In the genomic region with DNA sequence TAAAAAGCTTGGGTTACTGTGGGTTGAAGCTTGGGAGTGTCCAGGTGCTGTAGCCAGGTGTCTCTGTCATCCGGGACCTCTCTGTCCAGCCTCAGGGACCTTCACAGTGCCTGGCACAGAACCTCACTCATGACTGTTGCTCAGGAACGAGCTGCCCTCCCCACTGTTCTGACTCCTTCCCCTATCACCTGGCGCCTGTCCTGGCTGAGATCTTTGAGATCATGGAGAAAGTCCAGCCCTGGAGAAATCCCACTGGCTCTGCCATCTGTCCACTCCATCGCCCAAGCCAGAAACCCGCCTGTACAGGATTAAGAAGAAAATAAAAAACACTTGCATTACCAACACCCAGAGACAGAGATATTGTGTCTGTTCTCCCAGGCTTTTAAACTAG, we compare ENCODE assay signal across 30 cellular contexts. TPM values are rescaled to one million over a fixed set of nuclear protein-coding genes. Genes with fewer than 3 reads are reported as not detected.
A peak's percentile ranks its signal among the peaks of the same experiment; 100 is the strongest.
DNase-seq lines count a peak whose midpoint lies in the region; ATAC-seq, FAIRE-seq and TF ChIP-seq lines count a peak whose summit lies in the region.
"Had no signal": no experiment of that assay in that cellular context is flagged by ENCODE, and none has a peak within 500 bp of the region (broad histone marks: within the 10 kb centered on the region; RNA-seq: fewer than 3 reads in every experiment).

No MANE protein-coding gene starts in this region.

- H3K4me3 Mint-ChIP-seq in activated B cell treated with CpG ODN at 0.5 μM for 24 hours (no peak overlapping the region), nephron progenitor cell (no peak overlapping the region)
- H3K4me3 Mint-ChIP-seq in stimulated activated effector memory CD8-positive, alpha-beta T cell treated with anti-CD3 and anti-CD28 coated beads, Interleukin-12 subunit alpha, Interleukin-12 subunit beta, amount 100 ng/mL, for 72 hours: no peak overlapping the region
- H3K4me3 Mint-ChIP-seq: activated CD4-positive, alpha-beta T cell treated with anti-CD3 and anti-CD28 coated beads for 36 hours; activated naive CD8-positive, alpha-beta T cell treated with anti-CD3 and anti-CD28 coated beads, Interleukin-2, amount 50 U/mL, for 24 hours; immature natural killer cell; neural progenitor cell; T-helper 17 cell had no signal

- H3K27me3 Mint-ChIP-seq in activated B cell treated with CpG ODN at 0.5 μM for 24 hours (no peaks in the 10 kb centered on the region), nephron progenitor cell (ENCODE audit: low read depth, poor library complexity) (no peaks in the 10 kb centered on the region)
- H3K27me3 Mint-ChIP-seq: activated CD4-positive, alpha-beta T cell treated with anti-CD3 and anti-CD28 coated beads for 36 hours; activated naive CD8-positive, alpha-beta T cell treated with anti-CD3 and anti-CD28 coated beads, Interleukin-2, amount 50 U/mL, for 24 hours; T-helper 17 cell had no signal

- intact Hi-C loops in heart right ventricle (cut with DNase I) (loop anchor here in 1 of 10 donors (5.0 kb wide), 1 partner anchor 110 kb away; no protein-coding TSS in a partner anchor), Right ventricle myocardium inferior (cut with DNase I) (no loop called here), activated B cell treated with CpG ODN at 0.5 μM for 24 hours (cut with micrococcal nuclease) (no loop called here)

- TF ChIP-seq CTCF in heart right ventricle (IDR thresholded peaks at IDR 0.05) (no peak), activated B cell treated with CpG ODN at 0.5 μM for 24 hours (IDR thresholded peaks at IDR 0.05) (no peak), gastroesophageal sphincter (IDR thresholded peaks at IDR 0.05) (no peak), nephron progenitor cell (IDR thresholded peaks at IDR 0.05) (no peak)

- TF ChIP-seq POLR2A in gastroesophageal sphincter (IDR thresholded peaks at IDR 0.05): no peak

- H3K4me3 ChIP-seq in heart right ventricle (no peak overlapping the region), gastroesophageal sphincter (no peak overlapping the region)
- H3K4me3 ChIP-seq: dorsolateral prefrontal cortex, neural progenitor cell, right lobe of liver, transverse colon had no signal

- no peak for TF ChIP-seq EP300 in gastroesophageal sphincter (IDR thresholded peaks at IDR 0.05)

- H3K36me3 ChIP-seq in heart right ventricle (peaks cover 0 to 97% (median 30%) of the 10 kb centered on the region in 9 donors), gastroesophageal sphincter (peaks cover 0 to 77% of the 10 kb centered on the region in 2 donors)
- H3K36me3 ChIP-seq: neural progenitor cell had no signal

- H3K27me3 ChIP-seq in heart right ventricle (no peaks in the 10 kb centered on the region), gastroesophageal sphincter (no peaks in the 10 kb centered on the region)
- H3K27me3 ChIP-seq: dorsolateral prefrontal cortex, neural progenitor cell, right lobe of liver, transverse colon had no signal

- ATAC-seq in heart right ventricle (no peak), Right ventricle myocardium inferior (no peak), activated B cell treated with CpG ODN at 0.5 μM for 24 hours (ENCODE audit: low read depth) (no peak), gastroesophageal sphincter (no peak), HG02970 (IDR thresholded peaks at IDR 0.05; ENCODE audit: low FRiP score, unreplicated experiment) (no peak)
- ATAC-seq in stimulated activated effector memory CD8-positive, alpha-beta T cell treated with anti-CD3 and anti-CD28 coated beads, Interleukin-12 subunit alpha, Interleukin-12 subunit beta, amount 100 ng/mL, for 72 hours: no peak
- ATAC-seq: activated CD4-positive, alpha-beta T cell treated with anti-CD3 and anti-CD28 coated beads for 36 hours; activated naive CD8-positive, alpha-beta T cell treated with anti-CD3 and anti-CD28 coated beads, Interleukin-2, amount 50 U/mL, for 24 hours; left colon; right lobe of liver; T-helper 17 cell had no signal

- H3K27ac ChIP-seq in heart right ventricle: peak overlapping the region in 6 of 10 donors; percentile 16 to 53 (median 42)
- peak overlapping the region in 3 of 4 donors; percentile 54 to 87 (median 84) for H3K27ac ChIP-seq in gastroesophageal sphincter
- H3K27ac ChIP-seq: HL-60, neural progenitor cell, parathyroid adenoma, right lobe of liver, transverse colon had no signal

- H3K36me3 Mint-ChIP-seq in activated B cell treated with CpG ODN at 0.5 μM for 24 hours (ENCODE audit: low read depth) (peaks cover 70% of the 10 kb centered on the region), nephron progenitor cell (ENCODE audit: low read depth) (peaks cover 19% of the 10 kb centered on the region)
- peaks cover 80% of the 10 kb centered on the region for H3K36me3 Mint-ChIP-seq in stimulated activated effector memory CD8-positive, alpha-beta T cell treated with anti-CD3 and anti-CD28 coated beads, Interleukin-12 subunit alpha, Interleukin-12 subunit beta, amount 100 ng/mL, for 72 hours

- no peak for FAIRE-seq in urothelium cell line (lab: Jason Lieb, UNC)
- FAIRE-seq: astrocyte, GM12891 had no signal

- H3K9me3 ChIP-seq in heart right ventricle: no peaks in the 10 kb centered on the region
- H3K9me3 ChIP-seq in gastroesophageal sphincter: no peaks in the 10 kb centered on the region
- H3K9me3 ChIP-seq: right lobe of liver, transverse colon had no signal

- CTCF ChIA-PET in activated B cell treated with CpG ODN at 0.5 μM for 24 hours (lab: Charles Lee): no interaction called here

- POLR2A ChIA-PET in activated B cell treated with CpG ODN at 0.5 μM for 24 hours (lab: Charles Lee): no interaction called here

- WGBS in heart right ventricle, 2 donors: 75 to 78% methylated on average over 5 of the region's 5 CpGs
- WGBS in gastroesophageal sphincter (ENCODE audit: low coverage in 1 of 2), 2 donors: 76% methylated on average over 2 of the region's 5 CpGs; no CpG with 5 or more reads in 1 of the 2 donors

- peak overlapping the region; percentile 7 for H3K27ac Mint-ChIP-seq in activated B cell treated with CpG ODN at 0.5 μM for 24 hours
- peak overlapping the region; percentile 83 for H3K27ac Mint-ChIP-seq in stimulated activated effector memory CD8-positive, alpha-beta T cell treated with anti-CD3 and anti-CD28 coated beads, Interleukin-12 subunit alpha, Interleukin-12 subunit beta, amount 100 ng/mL, for 72 hours
- H3K27ac Mint-ChIP-seq in nephron progenitor cell: no peak overlapping the region
- H3K27ac Mint-ChIP-seq: activated CD4-positive, alpha-beta T cell treated with anti-CD3 and anti-CD28 coated beads for 36 hours; activated naive CD8-positive, alpha-beta T cell treated with anti-CD3 and anti-CD28 coated beads, Interleukin-2, amount 50 U/mL, for 24 hours; immature natural killer cell; neural progenitor cell had no signal

- H3K4me1 ChIP-seq in heart right ventricle: peaks cover 13 to 69% (median 38%) of the 10 kb centered on the region in 9 donors
- peaks cover 5 to 73% (median 20%) of the 10 kb centered on the region in 3 donors for H3K4me1 ChIP-seq in gastroesophageal sphincter
- H3K4me1 ChIP-seq: neural progenitor cell, parathyroid adenoma had no signal

- H3K4me1 Mint-ChIP-seq in activated B cell treated with CpG ODN at 0.5 μM for 24 hours (no peaks in the 10 kb centered on the region), nephron progenitor cell (peaks cover 4% of the 10 kb centered on the region)
- no peaks in the 10 kb centered on the region for H3K4me1 Mint-ChIP-seq in stimulated activated effector memory CD8-positive, alpha-beta T cell treated with anti-CD3 and anti-CD28 coated beads, Interleukin-12 subunit alpha, Interleukin-12 subunit beta, amount 100 ng/mL, for 72 hours
- H3K4me1 Mint-ChIP-seq: activated CD4-positive, alpha-beta T cell treated with anti-CD3 and anti-CD28 coated beads for 36 hours; activated naive CD8-positive, alpha-beta T cell treated with anti-CD3 and anti-CD28 coated beads, Interleukin-2, amount 50 U/mL, for 24 hours; immature natural killer cell; neural progenitor cell had no signal

- no peak for DNase-seq in heart right ventricle
- DNase-seq in Right ventricle myocardium inferior (ENCODE audit: missing footprints): no peak
- no peak for DNase-seq in activated B cell treated with CpG ODN at 0.5 μM for 24 hours
- no peak for DNase-seq in stimulated activated effector memory CD8-positive, alpha-beta T cell treated with anti-CD3 and anti-CD28 coated beads, Interleukin-12 subunit alpha, Interleukin-12 subunit beta, amount 100 ng/mL, for 72 hours (ENCODE audit: low spot score in 2 of 2)
- DNase-seq in urothelium cell line (ENCODE audit: low spot score): no peak
- no peak for DNase-seq in nephron progenitor cell
- DNase-seq: activated CD4-positive, alpha-beta T cell treated with anti-CD3 and anti-CD28 coated beads for 36 hours; activated gamma-delta T cell treated with Interleukin-2 at 50 U/mL for 16 hours; activated naive CD8-positive, alpha-beta T cell treated with anti-CD3 and anti-CD28 coated beads, Interleukin-2, amount 50 U/mL, for 24 hours; central memory CD4-positive, alpha-beta T cell; immature natural killer cell; KBM-7; left colon; NCI-H1105; NCI-H187 treated with DMSO at 0.1 percent for 48 hours; NCI-H2171 treated with DMSO at 0.1 percent for 48 hours; NCI-H510A treated with DMSO at 0.1 percent for 48 hours; NK-92 treated with Interleukin-12 subunit alpha and Interleukin-12 subunit beta, amount 100 ng/mL, for 24 hours; stimulated activated CD4-positive, alpha-beta T cell treated with anti-CD3 and anti-CD28 coated beads, Interleukin-2, amount 100 ng/mL, for 48 hours; T-helper 17 cell; transverse colon had no signal

- H3K9me3 Mint-ChIP-seq in activated B cell treated with CpG ODN at 0.5 μM for 24 hours (no peaks in the 10 kb centered on the region), nephron progenitor cell (no peaks in the 10 kb centered on the region)
- H3K9me3 Mint-ChIP-seq in stimulated activated effector memory CD8-positive, alpha-beta T cell treated with anti-CD3 and anti-CD28 coated beads, Interleukin-12 subunit alpha, Interleukin-12 subunit beta, amount 100 ng/mL, for 72 hours: no peaks in the 10 kb centered on the region
- H3K9me3 Mint-ChIP-seq: activated naive CD8-positive, alpha-beta T cell treated with anti-CD3 and anti-CD28 coated beads, Interleukin-2, amount 50 U/mL, for 24 hours; immature natural killer cell; neural progenitor cell had no signal

RNA-seq across cellular contexts. Expression of gene DGLUCY, which starts 53.5 kb away (rescaled TPM):
- total RNA-seq in heart right ventricle (100 to 1,000 TPM; 124 to 270 (median 208) TPM), Right ventricle myocardium inferior (202 TPM), activated B cell treated with CpG ODN at 0.5 μM for 24 hours (76.7 and 92.7 TPM in 2 replicates), gastroesophageal sphincter (100 to 1,000 TPM in 1 of 4 donors, 10 to 100 TPM in 3; 52.8 to 118 (median 77.3) TPM)
- 100 to 1,000 TPM in 1 of 2 donors, 10 to 100 TPM in 1; 43.5 to 184 TPM for polyA plus RNA-seq in heart right ventricle
